1 cellular context compared by ENCODE assay signal in genomic region chr10:72625608-72626443, GRCh38.
A peak's percentile ranks its signal among the peaks of the same experiment; 100 is the strongest.
TF ChIP-seq lines count a peak whose summit lies in the region.

A gene with protein sequence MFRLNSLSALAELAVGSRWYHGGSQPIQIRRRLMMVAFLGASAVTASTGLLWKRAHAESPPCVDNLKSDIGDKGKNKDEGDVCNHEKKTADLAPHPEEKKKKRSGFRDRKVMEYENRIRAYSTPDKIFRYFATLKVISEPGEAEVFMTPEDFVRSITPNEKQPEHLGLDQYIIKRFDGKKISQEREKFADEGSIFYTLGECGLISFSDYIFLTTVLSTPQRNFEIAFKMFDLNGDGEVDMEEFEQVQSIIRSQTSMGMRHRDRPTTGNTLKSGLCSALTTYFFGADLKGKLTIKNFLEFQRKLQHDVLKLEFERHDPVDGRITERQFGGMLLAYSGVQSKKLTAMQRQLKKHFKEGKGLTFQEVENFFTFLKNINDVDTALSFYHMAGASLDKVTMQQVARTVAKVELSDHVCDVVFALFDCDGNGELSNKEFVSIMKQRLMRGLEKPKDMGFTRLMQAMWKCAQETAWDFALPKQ (minus strand): TSS chr10:72626079. CDS start chr10:72566793, 59,286 bp downstream.

TF ChIP-seq in K562, 482 proteins besides CTCF, POLR2A, EP300 and RAD21 (continued from another document and continues in another):
- TF ChIP-seq, protein P1, sequence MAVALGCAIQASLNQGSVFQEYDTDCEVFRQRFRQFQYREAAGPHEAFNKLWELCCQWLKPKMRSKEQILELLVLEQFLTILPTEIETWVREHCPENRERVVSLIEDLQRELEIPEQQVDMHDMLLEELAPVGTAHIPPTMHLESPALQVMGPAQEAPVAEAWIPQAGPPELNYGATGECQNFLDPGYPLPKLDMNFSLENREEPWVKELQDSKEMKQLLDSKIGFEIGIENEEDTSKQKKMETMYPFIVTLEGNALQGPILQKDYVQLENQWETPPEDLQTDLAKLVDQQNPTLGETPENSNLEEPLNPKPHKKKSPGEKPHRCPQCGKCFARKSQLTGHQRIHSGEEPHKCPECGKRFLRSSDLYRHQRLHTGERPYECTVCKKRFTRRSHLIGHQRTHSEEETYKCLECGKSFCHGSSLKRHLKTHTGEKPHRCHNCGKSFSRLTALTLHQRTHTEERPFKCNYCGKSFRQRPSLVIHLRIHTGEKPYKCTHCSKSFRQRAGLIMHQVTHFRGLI (CRISPR knock-in tag; IDR thresholded peaks at IDR 0.05), result no peak
- TF ChIP-seq, protein P2, sequence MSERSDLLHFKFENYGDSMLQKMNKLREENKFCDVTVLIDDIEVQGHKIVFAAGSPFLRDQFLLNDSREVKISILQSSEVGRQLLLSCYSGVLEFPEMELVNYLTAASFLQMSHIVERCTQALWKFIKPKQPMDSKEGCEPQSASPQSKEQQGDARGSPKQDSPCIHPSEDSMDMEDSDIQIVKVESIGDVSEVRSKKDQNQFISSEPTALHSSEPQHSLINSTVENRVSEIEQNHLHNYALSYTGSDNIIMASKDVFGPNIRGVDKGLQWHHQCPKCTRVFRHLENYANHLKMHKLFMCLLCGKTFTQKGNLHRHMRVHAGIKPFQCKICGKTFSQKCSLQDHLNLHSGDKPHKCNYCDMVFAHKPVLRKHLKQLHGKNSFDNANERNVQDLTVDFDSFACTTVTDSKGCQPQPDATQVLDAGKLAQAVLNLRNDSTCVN (CRISPR knock-in tag; IDR thresholded peaks at IDR 0.05), result peak; percentile 71; the same call in 1 of the 2 replicates
- TF ChIP-seq ZKSCAN8 (CRISPR knock-in tag; IDR thresholded peaks at IDR 0.05) (no peak), SMARCC2 (IDR thresholded peaks at IDR 0.05; ENCODE audit: low read depth) (no peak; the same call in 1 of the 2 replicates), RBM22 (IDR thresholded peaks at IDR 0.05; ENCODE audit: low read depth, low read length, poor library complexity, severe bottlenecking) (no peak), ZNF24 (IDR thresholded peaks at IDR 0.05) (no peak), KLF6 (CRISPR knock-in tag; IDR thresholded peaks at IDR 0.05; ENCODE audit: borderline replicate concordance) (peak; percentile 51; the same call in 1 of the 2 replicates), FOXO4 (CRISPR knock-in tag; IDR thresholded peaks at IDR 0.05) (0 out of 2 replicates have a peak, but pooled peaks have one; percentile 45), JUN (IDR thresholded peaks at IDR 0.05; ENCODE audit: borderline replicate concordance, low read depth, low read length) (peak; percentile 40; the same call in 1 of the 2 replicates), JUN (CRISPR knock-in tag; IDR thresholded peaks at IDR 0.05; ENCODE audit: borderline replicate concordance) (no peak), CLOCK (CRISPR knock-in tag; IDR thresholded peaks at IDR 0.05; ENCODE audit: borderline replicate concordance) (no peak), NEUROD1 (IDR thresholded peaks at IDR 0.05; ENCODE audit: borderline replicate concordance, low read depth, low read length, partially characterized antibody) (peak; percentile 50), ASH1L (IDR thresholded peaks at IDR 0.05; ENCODE audit: borderline replicate concordance, low read depth, partially characterized antibody) (no peak), ZNF444 (CRISPR knock-in tag; IDR thresholded peaks at IDR 0.05) (no peak), RBFOX2 (IDR thresholded peaks at IDR 0.05; ENCODE audit: low read depth, low read length) (peak; percentile 90), PURB (CRISPR knock-in tag; IDR thresholded peaks at IDR 0.05; ENCODE audit: low read depth) (no peak), RBM34 (IDR thresholded peaks at IDR 0.05; ENCODE audit: borderline replicate concordance, insufficient read depth, low read length) (no peak), WHSC1 (IDR thresholded peaks at IDR 0.05; ENCODE audit: low read length) (no peak), ZNF175 (CRISPR knock-in tag; IDR thresholded peaks at IDR 0.05; ENCODE audit: low read depth) (no peak; the same call in 1 of the 2 replicates), MED1 (CRISPR knock-in tag; IDR thresholded peaks at IDR 0.05; ENCODE audit: borderline replicate concordance) (no peak), ZNF212 (CRISPR knock-in tag; IDR thresholded peaks at IDR 0.05) (no peak), NFE2L1 (tag; IDR thresholded peaks at IDR 0.05; ENCODE audit: borderline replicate concordance, low read depth) (no peak), PTBP1 (IDR thresholded peaks at IDR 0.05; ENCODE audit: low read depth, low read length) (no peak), TEAD2 (tag; IDR thresholded peaks at IDR 0.05) (no peak), RAD51 (IDR thresholded peaks at IDR 0.05; ENCODE audit: borderline replicate concordance, low read depth) (peak; percentile 96)
- TF ChIP-seq, protein P3, sequence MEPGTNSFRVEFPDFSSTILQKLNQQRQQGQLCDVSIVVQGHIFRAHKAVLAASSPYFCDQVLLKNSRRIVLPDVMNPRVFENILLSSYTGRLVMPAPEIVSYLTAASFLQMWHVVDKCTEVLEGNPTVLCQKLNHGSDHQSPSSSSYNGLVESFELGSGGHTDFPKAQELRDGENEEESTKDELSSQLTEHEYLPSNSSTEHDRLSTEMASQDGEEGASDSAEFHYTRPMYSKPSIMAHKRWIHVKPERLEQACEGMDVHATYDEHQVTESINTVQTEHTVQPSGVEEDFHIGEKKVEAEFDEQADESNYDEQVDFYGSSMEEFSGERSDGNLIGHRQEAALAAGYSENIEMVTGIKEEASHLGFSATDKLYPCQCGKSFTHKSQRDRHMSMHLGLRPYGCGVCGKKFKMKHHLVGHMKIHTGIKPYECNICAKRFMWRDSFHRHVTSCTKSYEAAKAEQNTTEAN (CRISPR knock-in tag; IDR thresholded peaks at IDR 0.05), result no peak
- TF ChIP-seq, protein P4, sequence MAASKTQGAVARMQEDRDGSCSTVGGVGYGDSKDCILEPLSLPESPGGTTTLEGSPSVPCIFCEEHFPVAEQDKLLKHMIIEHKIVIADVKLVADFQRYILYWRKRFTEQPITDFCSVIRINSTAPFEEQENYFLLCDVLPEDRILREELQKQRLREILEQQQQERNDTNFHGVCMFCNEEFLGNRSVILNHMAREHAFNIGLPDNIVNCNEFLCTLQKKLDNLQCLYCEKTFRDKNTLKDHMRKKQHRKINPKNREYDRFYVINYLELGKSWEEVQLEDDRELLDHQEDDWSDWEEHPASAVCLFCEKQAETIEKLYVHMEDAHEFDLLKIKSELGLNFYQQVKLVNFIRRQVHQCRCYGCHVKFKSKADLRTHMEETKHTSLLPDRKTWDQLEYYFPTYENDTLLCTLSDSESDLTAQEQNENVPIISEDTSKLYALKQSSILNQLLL (CRISPR knock-in tag; IDR thresholded peaks at IDR 0.05; ENCODE audit: borderline replicate concordance), result no peak
- TF ChIP-seq, protein P5, sequence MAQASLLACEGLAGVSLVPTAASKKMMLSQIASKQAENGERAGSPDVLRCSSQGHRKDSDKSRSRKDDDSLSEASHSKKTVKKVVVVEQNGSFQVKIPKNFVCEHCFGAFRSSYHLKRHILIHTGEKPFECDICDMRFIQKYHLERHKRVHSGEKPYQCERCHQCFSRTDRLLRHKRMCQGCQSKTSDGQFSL (CRISPR knock-in tag; IDR thresholded peaks at IDR 0.05), result no peak
- TF ChIP-seq, protein P5 (tag; IDR thresholded peaks at IDR 0.05), result peak in 1 of 2 experiments; percentile 49; a peak in 1 of 4 replicates
- TF ChIP-seq, protein P6, sequence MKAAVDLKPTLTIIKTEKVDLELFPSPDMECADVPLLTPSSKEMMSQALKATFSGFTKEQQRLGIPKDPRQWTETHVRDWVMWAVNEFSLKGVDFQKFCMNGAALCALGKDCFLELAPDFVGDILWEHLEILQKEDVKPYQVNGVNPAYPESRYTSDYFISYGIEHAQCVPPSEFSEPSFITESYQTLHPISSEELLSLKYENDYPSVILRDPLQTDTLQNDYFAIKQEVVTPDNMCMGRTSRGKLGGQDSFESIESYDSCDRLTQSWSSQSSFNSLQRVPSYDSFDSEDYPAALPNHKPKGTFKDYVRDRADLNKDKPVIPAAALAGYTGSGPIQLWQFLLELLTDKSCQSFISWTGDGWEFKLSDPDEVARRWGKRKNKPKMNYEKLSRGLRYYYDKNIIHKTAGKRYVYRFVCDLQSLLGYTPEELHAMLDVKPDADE (conservative IDR thresholded peaks at IDR 0.05; ENCODE audit: control insufficient read depth, low read depth, low read length), result peak; percentile 76; the same call in 1 of the 2 replicates
- TF ChIP-seq, protein P7, sequence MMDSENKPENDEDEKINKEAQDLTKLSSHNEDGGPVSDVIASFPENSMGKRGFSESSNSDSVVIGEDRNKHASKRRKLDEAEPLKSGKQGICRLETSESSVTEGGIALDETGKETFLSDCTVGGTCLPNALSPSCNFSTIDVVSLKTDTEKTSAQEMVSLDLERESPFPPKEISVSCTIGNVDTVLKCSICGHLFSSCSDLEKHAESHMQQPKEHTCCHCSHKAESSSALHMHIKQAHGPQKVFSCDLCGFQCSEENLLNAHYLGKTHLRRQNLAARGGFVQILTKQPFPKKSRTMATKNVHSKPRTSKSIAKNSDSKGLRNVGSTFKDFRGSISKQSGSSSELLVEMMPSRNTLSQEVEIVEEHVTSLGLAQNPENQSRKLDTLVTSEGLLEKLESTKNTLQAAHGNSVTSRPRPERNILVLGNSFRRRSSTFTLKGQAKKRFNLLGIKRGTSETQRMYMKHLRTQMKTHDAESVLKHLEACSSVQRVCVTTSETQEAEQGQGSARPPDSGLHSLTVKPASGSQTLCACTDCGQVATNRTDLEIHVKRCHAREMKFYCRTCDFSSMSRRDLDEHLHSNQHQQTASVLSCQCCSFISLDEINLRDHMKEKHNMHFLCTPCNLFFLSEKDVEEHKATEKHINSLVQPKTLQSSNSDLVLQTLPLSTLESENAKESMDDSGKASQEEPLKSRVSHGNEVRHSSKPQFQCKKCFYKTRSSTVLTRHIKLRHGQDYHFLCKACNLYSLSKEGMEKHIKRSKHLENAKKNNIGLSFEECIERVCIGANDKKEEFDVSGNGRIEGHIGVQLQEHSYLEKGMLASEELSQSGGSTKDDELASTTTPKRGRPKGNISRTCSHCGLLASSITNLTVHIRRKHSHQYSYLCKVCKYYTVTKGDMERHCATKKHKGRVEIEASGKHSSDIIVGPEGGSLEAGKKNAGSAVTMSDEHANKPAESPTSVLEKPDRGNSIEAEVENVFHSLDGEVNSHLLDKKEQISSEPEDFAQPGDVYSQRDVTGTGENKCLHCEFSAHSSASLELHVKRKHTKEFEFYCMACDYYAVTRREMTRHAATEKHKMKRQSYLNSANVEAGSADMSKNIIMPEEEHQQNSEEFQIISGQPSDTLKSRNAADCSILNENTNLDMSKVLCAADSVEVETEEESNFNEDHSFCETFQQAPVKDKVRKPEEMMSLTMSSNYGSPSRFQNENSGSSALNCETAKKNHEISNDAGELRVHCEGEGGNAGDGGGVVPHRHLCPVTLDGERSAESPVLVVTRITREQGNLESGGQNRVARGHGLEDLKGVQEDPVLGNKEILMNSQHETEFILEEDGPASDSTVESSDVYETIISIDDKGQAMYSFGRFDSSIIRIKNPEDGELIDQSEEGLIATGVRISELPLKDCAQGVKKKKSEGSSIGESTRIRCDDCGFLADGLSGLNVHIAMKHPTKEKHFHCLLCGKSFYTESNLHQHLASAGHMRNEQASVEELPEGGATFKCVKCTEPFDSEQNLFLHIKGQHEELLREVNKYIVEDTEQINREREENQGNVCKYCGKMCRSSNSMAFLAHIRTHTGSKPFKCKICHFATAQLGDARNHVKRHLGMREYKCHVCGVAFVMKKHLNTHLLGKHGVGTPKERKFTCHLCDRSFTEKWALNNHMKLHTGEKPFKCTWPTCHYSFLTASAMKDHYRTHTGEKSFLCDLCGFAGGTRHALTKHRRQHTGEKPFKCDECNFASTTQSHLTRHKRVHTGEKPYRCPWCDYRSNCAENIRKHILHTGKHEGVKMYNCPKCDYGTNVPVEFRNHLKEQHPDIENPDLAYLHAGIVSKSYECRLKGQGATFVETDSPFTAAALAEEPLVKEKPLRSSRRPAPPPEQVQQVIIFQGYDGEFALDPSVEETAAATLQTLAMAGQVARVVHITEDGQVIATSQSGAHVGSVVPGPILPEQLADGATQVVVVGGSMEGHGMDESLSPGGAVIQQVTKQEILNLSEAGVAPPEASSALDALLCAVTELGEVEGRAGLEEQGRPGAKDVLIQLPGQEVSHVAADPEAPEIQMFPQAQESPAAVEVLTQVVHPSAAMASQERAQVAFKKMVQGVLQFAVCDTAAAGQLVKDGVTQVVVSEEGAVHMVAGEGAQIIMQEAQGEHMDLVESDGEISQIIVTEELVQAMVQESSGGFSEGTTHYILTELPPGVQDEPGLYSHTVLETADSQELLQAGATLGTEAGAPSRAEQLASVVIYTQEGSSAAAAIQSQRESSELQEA (IDR thresholded peaks at IDR 0.05; ENCODE audit: low read depth), result no peak; the same call in 1 of the 2 replicates
- TF ChIP-seq, protein P8, sequence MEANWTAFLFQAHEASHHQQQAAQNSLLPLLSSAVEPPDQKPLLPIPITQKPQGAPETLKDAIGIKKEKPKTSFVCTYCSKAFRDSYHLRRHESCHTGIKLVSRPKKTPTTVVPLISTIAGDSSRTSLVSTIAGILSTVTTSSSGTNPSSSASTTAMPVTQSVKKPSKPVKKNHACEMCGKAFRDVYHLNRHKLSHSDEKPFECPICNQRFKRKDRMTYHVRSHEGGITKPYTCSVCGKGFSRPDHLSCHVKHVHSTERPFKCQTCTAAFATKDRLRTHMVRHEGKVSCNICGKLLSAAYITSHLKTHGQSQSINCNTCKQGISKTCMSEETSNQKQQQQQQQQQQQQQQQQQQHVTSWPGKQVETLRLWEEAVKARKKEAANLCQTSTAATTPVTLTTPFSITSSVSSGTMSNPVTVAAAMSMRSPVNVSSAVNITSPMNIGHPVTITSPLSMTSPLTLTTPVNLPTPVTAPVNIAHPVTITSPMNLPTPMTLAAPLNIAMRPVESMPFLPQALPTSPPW (CRISPR knock-in tag; IDR thresholded peaks at IDR 0.05), result peak; percentile 97
